Comparison of ENCODE assay signal across 8 cellular contexts in the genomic region with DNA sequence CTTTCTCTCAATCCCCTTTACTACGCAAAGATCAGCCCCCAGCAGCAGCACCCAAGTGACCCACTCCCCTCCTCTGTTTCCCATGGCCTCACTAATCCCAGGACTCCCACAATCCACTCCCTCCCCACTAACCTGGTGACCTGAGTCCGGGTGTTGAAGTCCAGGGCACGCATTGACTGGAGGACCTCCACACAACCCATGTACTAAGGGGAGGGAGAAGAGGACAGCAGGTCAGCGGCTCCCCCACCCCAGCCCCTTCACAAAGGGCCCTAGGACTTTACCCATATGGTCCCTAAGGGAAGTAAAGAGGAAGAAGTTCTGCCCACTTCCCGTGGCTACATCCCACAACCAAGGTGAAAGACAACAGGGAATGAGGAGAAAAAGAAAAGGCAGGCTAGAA. TPM values are rescaled to one million over a fixed set of nuclear protein-coding genes. Genes with fewer than 3 reads are reported as not detected.
A peak's percentile ranks its signal among the peaks of the same experiment; 100 is the strongest.
DNase-seq lines count a peak whose midpoint lies in the region; TF ChIP-seq lines count a peak whose summit lies in the region.

No MANE protein-coding gene starts in this region.

- BruUV-seq in MCF 10A (replicated peaks; lab: Mats Ljungman, UMichigan) (no TSS peak), mammary epithelial cell (replicated peaks; lab: Mats Ljungman, UMichigan) (no TSS peak)

- no peaks in the 10 kb centered on the region for H3K79me1 ChIP-seq in mesenchymal stem cell (replicated peaks; ENCODE audit: low read length, poor library complexity, severe bottlenecking)

- peak overlapping the region; percentile 55 for H2AK5ac ChIP-seq in mesenchymal stem cell (ENCODE audit: low read length, severe bottlenecking)

- H2AFZ ChIP-seq in mammary epithelial cell (ENCODE audit: low read depth, low read length) (no peak overlapping the region), mesenchymal stem cell (ENCODE audit: low read depth, low read length) (no peak overlapping the region)

- peak overlapping the region; percentile 99 to 100 for H3K27ac ChIP-seq in breast epithelium
- H3K27ac ChIP-seq in mammary epithelial cell (ENCODE audit: insufficient read depth, low read depth, low read length) = peak overlapping the region; percentile 98
- peak overlapping the region; percentile 12 for H3K27ac ChIP-seq in mesenchymal stem cell (ENCODE audit: low read length, poor library complexity, severe bottlenecking)

- peaks cover 64% of the 10 kb centered on the region for H3K79me2 ChIP-seq in mammary epithelial cell (ENCODE audit: insufficient read depth, low read length)

- H2BK15ac ChIP-seq in mesenchymal stem cell (ENCODE audit: low read depth, poor library complexity, severe bottlenecking) = peak overlapping the region; percentile 39

- H3K23ac ChIP-seq in mesenchymal stem cell (ENCODE audit: low read length in 2 of 2) = no peak overlapping the region

- POLR2A ChIA-PET in MCF 10A (lab: Yijun Ruan, JAX) = interaction anchor here (0.6 to 41.1 kb wide), 14 partner anchors 2 to 224 kb away, joined by 3 to 1917 read pairs (median 75); a partner anchor contains a TSS

- H3K9me3 ChIP-seq in breast epithelium (no peaks in the 10 kb centered on the region), mammary epithelial cell (replicated peaks; ENCODE audit: insufficient read depth, low read length) (no peaks in the 10 kb centered on the region), mesenchymal stem cell (ENCODE audit: control insufficient read depth, low read length) (no peaks in the 10 kb centered on the region)

- H3K27ac Mint-ChIP-seq in MCF 10A (ENCODE audit: low read depth, unreplicated experiment) (no peak overlapping the region), type B pancreatic cell (peak overlapping the region; percentile 50)

- H3K27me3 ChIP-seq in breast epithelium = no peaks in the 10 kb centered on the region
- no peaks in the 10 kb centered on the region for H3K27me3 ChIP-seq in mammary epithelial cell (ENCODE audit: insufficient read depth, low read length)
- H3K27me3 ChIP-seq in mesenchymal stem cell (ENCODE audit: control insufficient read depth in 1 of 2, insufficient read depth in 1 of 2, low read length in 2 of 2) = no peaks in the 10 kb centered on the region

- DNase-seq in breast epithelium (ENCODE audit: low spot score in 2 of 2) (no peak), MCF 10A (ENCODE audit: unreplicated experiment) (no peak), mammary epithelial cell (no peak), mesenchymal stem cell (no peak), type B pancreatic cell (ENCODE audit: extremely low spot score, unreplicated experiment) (no peak), NCI-H1105 treated with DMSO at 0.1 percent for 48 hours (lab: John Stamatoyannopoulos, UW) (no peak), T1000 (lab: John Stamatoyannopoulos, UW) (no peak), DMS 273 (lab: John Stamatoyannopoulos, UW; ENCODE audit: unreplicated experiment) (no peak)

- CTCF ChIA-PET in MCF 10A (lab: Yijun Ruan, JAX) = interaction anchor here (0.7 to 6.7 kb wide), 11 partner anchors 7 to 116 kb away, joined by 3 to 64 read pairs (median 7); a partner anchor contains a TSS
- CTCF ChIA-PET in mammary epithelial cell (lab: Charles Lee; ENCODE audit: low non-redundant PET) = no interaction called here

- H3K36me3 ChIP-seq in breast epithelium (no peaks in the 10 kb centered on the region), mammary epithelial cell (ENCODE audit: insufficient read depth, low read length) (peaks cover 27% of the 10 kb centered on the region), mesenchymal stem cell (ENCODE audit: control insufficient read depth in 1 of 2, insufficient read depth in 2 of 2, low read depth in 1 of 2, low read length in 2 of 2) (peaks cover 42 to 43% of the 10 kb centered on the region in 2 experiments)

- no peaks in the 10 kb centered on the region for H3K9me3 Mint-ChIP-seq in MCF 10A (ENCODE audit: unreplicated experiment)
- H3K9me3 Mint-ChIP-seq in type B pancreatic cell = no peaks in the 10 kb centered on the region

- H3K36me3 Mint-ChIP-seq in MCF 10A (ENCODE audit: insufficient read depth, unreplicated experiment) (peaks cover 68% of the 10 kb centered on the region), type B pancreatic cell (peaks cover 11% of the 10 kb centered on the region)

- H3K27me3 Mint-ChIP-seq in MCF 10A (ENCODE audit: insufficient read depth, unreplicated experiment) (no peaks in the 10 kb centered on the region), type B pancreatic cell (no peaks in the 10 kb centered on the region)

- H2BK12ac ChIP-seq in mesenchymal stem cell (ENCODE audit: low read length in 2 of 2) = no peak overlapping the region

- peaks cover 49% of the 10 kb centered on the region for H3K4me1 Mint-ChIP-seq in MCF 10A (ENCODE audit: insufficient read depth, unreplicated experiment)
- H3K4me1 Mint-ChIP-seq in type B pancreatic cell (ENCODE audit: unreplicated experiment) = peaks cover 36% of the 10 kb centered on the region

- peaks cover 11 to 16% of the 10 kb centered on the region in 2 donors for H3K4me1 ChIP-seq in breast epithelium
- peaks cover 39% of the 10 kb centered on the region for H3K4me1 ChIP-seq in mammary epithelial cell (ENCODE audit: insufficient read depth, low read length)
- H3K4me1 ChIP-seq in mesenchymal stem cell (ENCODE audit: control insufficient read depth, insufficient read depth, low read depth, low read length) = peaks cover 37% of the 10 kb centered on the region

- H4K91ac ChIP-seq in mesenchymal stem cell (ENCODE audit: low read length) = no peak overlapping the region

- peak overlapping the region; percentile 76 for H3K9ac ChIP-seq in mammary epithelial cell (ENCODE audit: insufficient read depth, low read length)
- peak overlapping the region; percentile 98 for H3K9ac ChIP-seq in mesenchymal stem cell (ENCODE audit: low read length)

- no peaks in the 10 kb centered on the region for H4K20me1 ChIP-seq in mammary epithelial cell (ENCODE audit: insufficient read depth, low read length)

- no peak overlapping the region for H2BK5ac ChIP-seq in mesenchymal stem cell (ENCODE audit: low read depth, low read length, poor library complexity, severe bottlenecking)

- dilution Hi-C loops in mammary epithelial cell (cut with HindIII; ENCODE audit: low sequenced_read_pairs) = no loop called here

- H3K18ac ChIP-seq in mesenchymal stem cell (ENCODE audit: low read depth in 1 of 2, low read length in 2 of 2) = peak overlapping the region; percentile 48 to 84

- intact Hi-C loops in breast epithelium (cut with DNase I; ENCODE audit: low total_unique reads) = loop anchor here (10.0 kb wide), 1 partner anchor 716 kb away; a partner anchor contains a TSS
- intact Hi-C loops in MCF 10A (cut with micrococcal nuclease) = no loop called here
- intact Hi-C loops in mammary epithelial cell (cut with micrococcal nuclease) = no loop called here

- H3K4me2 ChIP-seq in mammary epithelial cell (ENCODE audit: insufficient read depth, low read depth, low read length) = peak overlapping the region; percentile 94
- H3K4me2 ChIP-seq in mesenchymal stem cell (ENCODE audit: low read length, poor library complexity, severe bottlenecking) = peak overlapping the region; percentile 89

- H3K4me3 Mint-ChIP-seq in MCF 10A (ENCODE audit: unreplicated experiment) = no peak overlapping the region
- peak overlapping the region; percentile 89 for H3K4me3 Mint-ChIP-seq in type B pancreatic cell

- TF ChIP-seq POLR2A in breast epithelium (IDR thresholded peaks at IDR 0.05) = no peak

- TF ChIP-seq CTCF in breast epithelium (IDR thresholded peaks at IDR 0.05) (no peak), MCF 10A (IDR thresholded peaks at IDR 0.05; ENCODE audit: unreplicated experiment) (no peak), mammary epithelial cell (conservative IDR thresholded peaks at IDR 0.05 in 1 of 2, IDR thresholded peaks at IDR 0.05 in 1 of 2; ENCODE audit: extremely low read depth in 1 of 2, insufficient read depth in 1 of 2, low read depth in 1 of 2, low read length in 2 of 2) (no peak), type B pancreatic cell (conservative IDR thresholded peaks at IDR 0.05) (no peak)

- peak overlapping the region in 1 of 2 experiments; percentile 76 for H3K14ac ChIP-seq in mesenchymal stem cell (ENCODE audit: low read length in 2 of 2)

- no peak overlapping the region for H2BK120ac ChIP-seq in mesenchymal stem cell (ENCODE audit: low read depth, low read length)

- in situ Hi-C loops in mammary epithelial cell (cut with MboI; ENCODE audit: low sequenced_read_pairs in 2 of 2) = loop anchor here (5.0 to 10.0 kb wide), 2 partner anchors 46 to 93 kb away; a partner anchor contains a TSS

- WGBS in mammary epithelial cell (ENCODE audit: low coverage, missing lambda C conversion rate) = 21% methylated on average over 4 of the region's 5 CpGs
- 46% methylated on average over 1 of the region's 5 CpGs for WGBS in mesenchymal stem cell

- peak overlapping the region; percentile 42 for H4K8ac ChIP-seq in mesenchymal stem cell (ENCODE audit: low read length)

- H3K4me3 ChIP-seq in breast epithelium = peak overlapping the region; percentile 46 to 76 (median 51)
- H3K4me3 ChIP-seq in mammary epithelial cell (replicated peaks in 1 of 3; ENCODE audit: insufficient read depth in 1 of 3, low read depth in 2 of 3, low read length in 3 of 3) = peak overlapping the region; percentile 50 to 69 (median 66)
- H3K4me3 ChIP-seq in mesenchymal stem cell (ENCODE audit: insufficient read depth in 1 of 2, low read depth in 1 of 2, low read length in 2 of 2) = peak overlapping the region; percentile 70 to 90

- peak overlapping the region in 1 of 2 experiments; percentile 5 for H3K4ac ChIP-seq in mesenchymal stem cell (ENCODE audit: low read depth in 1 of 2, low read length in 2 of 2)

RNA-seq across cellular contexts. Expression of a gene that starts 1.3 kb away (rescaled TPM):
- 100 to 1,000 TPM in 2 of 3 donors, 10 to 100 TPM in 1; 94.4 to 177 (median 134) TPM for total RNA-seq in breast epithelium
- 667 and 885 TPM in 2 replicates for total RNA-seq in MCF 10A (2022)
- total RNA-seq in mammary epithelial cell = 100 to 1,000 TPM; 492 to 589 TPM
- polyA plus RNA-seq in mammary epithelial cell = 464 TPM
- polyA minus RNA-seq in mammary epithelial cell = 409 TPM
- 352 TPM for polyA plus RNA-seq in mesenchymal stem cell (2013, experiment 1 of 2)
- polyA plus RNA-seq in mesenchymal stem cell (2013, experiment 2 of 2) = 344 TPM
- 65.3 and 87.8 TPM in 2 replicates for total RNA-seq in type B pancreatic cell (ENCODE audit: low replicate concordance)

RNA-seq across cellular contexts. Expression of a gene that starts 5.2 kb away (rescaled TPM):
- total RNA-seq in breast epithelium (100 to 1,000 TPM in 1 of 3 donors, 10 to 100 TPM in 2; 44.6 to 104 (median 47.3) TPM), MCF 10A (2022) (285 and 289 TPM in 2 replicates), mammary epithelial cell (10 to 100 TPM; 44.2 to 95.6 TPM), type B pancreatic cell (ENCODE audit: low replicate concordance) (58.8 and 119 TPM in 2 replicates)
- polyA plus RNA-seq in mammary epithelial cell = 282 TPM
- polyA minus RNA-seq in mammary epithelial cell = 66.1 TPM
- 48.2 TPM for polyA plus RNA-seq in mesenchymal stem cell (2013, experiment 1 of 2)
- polyA plus RNA-seq in mesenchymal stem cell (2013, experiment 2 of 2) = 48.8 TPM

RNA-seq across cellular contexts. Expression of a gene that starts 7.7 kb away (rescaled TPM):
- total RNA-seq in breast epithelium = 10 to 100 TPM; 14.6 to 26.2 (median 20.3) TPM
- total RNA-seq in MCF 10A (2022) = 32.1 and 35.9 TPM in 2 replicates
- 10 to 100 TPM; 12.3 to 24.4 TPM for total RNA-seq in mammary epithelial cell
- polyA plus RNA-seq in mammary epithelial cell = 14.3 TPM
- polyA minus RNA-seq in mammary epithelial cell = 29.0 TPM
- 16.1 TPM for polyA plus RNA-seq in mesenchymal stem cell (2013, experiment 1 of 2)
- polyA plus RNA-seq in mesenchymal stem cell (2013, experiment 2 of 2) = 15.3 TPM
- total RNA-seq in type B pancreatic cell (ENCODE audit: low replicate concordance) = 48.1 and 49.0 TPM in 2 replicates

RNA-seq across cellular contexts. Expression of a gene that starts 13.3 kb away (rescaled TPM):
- total RNA-seq in breast epithelium = 100 to 1,000 TPM in 2 of 3 donors, 10 to 100 TPM in 1; 79.3 to 156 (median 105) TPM
- total RNA-seq in MCF 10A (2022) = 11.3 TPM in 2 replicates
- 10 to 100 TPM; 17.7 to 52.0 TPM for total RNA-seq in mammary epithelial cell
- polyA plus RNA-seq in mammary epithelial cell = 11.0 TPM
- polyA minus RNA-seq in mammary epithelial cell = 26.3 TPM
- polyA plus RNA-seq in mesenchymal stem cell (2013, experiment 1 of 2) = 69.2 TPM
- 66.7 TPM for polyA plus RNA-seq in mesenchymal stem cell (2013, experiment 2 of 2)
- total RNA-seq in type B pancreatic cell (ENCODE audit: low replicate concordance) = 57.3 and 65.8 TPM in 2 replicates

RNA-seq across cellular contexts. Expression of a gene that starts 13.9 kb away (rescaled TPM):
- total RNA-seq in breast epithelium (10 to 100 TPM; 27.0 to 42.7 (median 39.3) TPM), MCF 10A (2022) (65.4 and 91.1 TPM in 2 replicates), mammary epithelial cell (10 to 100 TPM; 46.4 to 58.5 TPM), type B pancreatic cell (ENCODE audit: low replicate concordance) (51.4 and 59.0 TPM in 2 replicates)
- 54.2 TPM for polyA plus RNA-seq in mammary epithelial cell
- polyA minus RNA-seq in mammary epithelial cell = 43.1 TPM
- 26.7 TPM for polyA plus RNA-seq in mesenchymal stem cell (2013, experiment 1 of 2)
- 26.3 TPM for polyA plus RNA-seq in mesenchymal stem cell (2013, experiment 2 of 2)

Comparison
In these comparisons a context has a peak if more than half of its experiments do, and no peak if none do; other contexts are left out.
1. H3K27ac ChIP-seq: peak in every context shown above with its lines; median percentile 100 in breast epithelium; 98 in mammary epithelial cell; 12 in mesenchymal stem cell.